Comparison of ENCODE assay signal across 18 cellular contexts in genomic region chr7:148715027-148715426, GRCh38. TPM values are rescaled to one million over a fixed set of nuclear protein-coding genes. Genes with fewer than 3 reads are reported as not detected.
A peak's percentile ranks its signal among the peaks of the same experiment; 100 is the strongest.
DNase-seq lines count a peak whose midpoint lies in the region; ATAC-seq and TF ChIP-seq lines count a peak whose summit lies in the region.
"Had no signal": no experiment of that assay in that cellular context is flagged by ENCODE, and none has a peak within 500 bp of the region (broad histone marks: within the 10 kb centered on the region; RNA-seq: fewer than 3 reads in every experiment).

No MANE protein-coding gene starts in this region.

- peaks cover 28% of the 10 kb centered on the region for H3K36me3 ChIP-seq in BLaER1
- no peaks in the 10 kb centered on the region for H3K36me3 ChIP-seq in MM.1S (replicated peaks; ENCODE audit: insufficient read depth, low read length)
- no peaks in the 10 kb centered on the region for H3K36me3 ChIP-seq in naive thymus-derived CD4-positive, alpha-beta T cell (ENCODE audit: control insufficient read depth in 2 of 3, insufficient read depth in 3 of 3, low read length in 3 of 3)
- H3K36me3 ChIP-seq in stomach: no peaks in the 10 kb centered on the region
- H3K36me3 ChIP-seq in transverse colon: no peaks in the 10 kb centered on the region

- H3K9me2 ChIP-seq in MM.1S (replicated peaks; ENCODE audit: insufficient read depth, low read length): no peaks in the 10 kb centered on the region

- H3K4me1 Mint-ChIP-seq in central memory CD8-positive, alpha-beta T cell: peaks cover 73% of the 10 kb centered on the region
- H3K4me1 Mint-ChIP-seq in naive thymus-derived CD4-positive, alpha-beta T cell: peaks cover 46 to 99% (median 88%) of the 10 kb centered on the region in 7 donors

- H3K9me3 Mint-ChIP-seq in central memory CD8-positive, alpha-beta T cell: no peaks in the 10 kb centered on the region
- H3K9me3 Mint-ChIP-seq in naive thymus-derived CD4-positive, alpha-beta T cell: peaks cover 0 to 7% (median 0%) of the 10 kb centered on the region in 11 donors

- 87 to 93% (median 89%) methylated on average over 6 of the region's 6 CpGs for WGBS in stomach, 5 donors
- 88 to 94% methylated on average over 5 to 6 of the region's 6 CpGs for WGBS in transverse colon (ENCODE audit: low coverage in 1 of 2), 2 donors

- TF ChIP-seq EP300 in stomach (IDR thresholded peaks at IDR 0.05): no peak
- TF ChIP-seq EP300 in transverse colon (IDR thresholded peaks at IDR 0.05; ENCODE audit: low read depth): no peak

- POLR2A ChIA-PET in naive thymus-derived CD4-positive, alpha-beta T cell (lab: Charles Lee): no interaction called here

- no peaks in the 10 kb centered on the region for H3K27me3 ChIP-seq in BLaER1
- H3K27me3 ChIP-seq in MM.1S (replicated peaks; ENCODE audit: insufficient read depth, low read length): no peaks in the 10 kb centered on the region
- no peaks in the 10 kb centered on the region for H3K27me3 ChIP-seq in naive thymus-derived CD4-positive, alpha-beta T cell (ENCODE audit: control insufficient read depth in 2 of 2, insufficient read depth in 2 of 2, low read length in 2 of 2)
- H3K27me3 ChIP-seq in stomach: no peaks in the 10 kb centered on the region
- H3K27me3 ChIP-seq in transverse colon: no peaks in the 10 kb centered on the region

- H3K79me2 ChIP-seq in MM.1S (ENCODE audit: low read length): peaks cover 99% of the 10 kb centered on the region

- peaks cover 11% of the 10 kb centered on the region for H3K36me3 Mint-ChIP-seq in central memory CD8-positive, alpha-beta T cell (ENCODE audit: insufficient read depth)
- peaks cover 8 to 21% (median 17%) of the 10 kb centered on the region in 5 donors for H3K36me3 Mint-ChIP-seq in naive thymus-derived CD4-positive, alpha-beta T cell

- 0 out of 2 replicates have a peak overlapping the region, but pooled peaks have one; percentile 5 for H3K4me2 ChIP-seq in BLaER1
- H3K4me2 ChIP-seq in MM.1S (ENCODE audit: low read depth, low read length): peak overlapping the region; percentile 69

- no peak overlapping the region for H3K9ac ChIP-seq in BLaER1
- peak overlapping the region; percentile 31; the same call in 1 of the 2 replicates for H3K9ac ChIP-seq in MM.1S (ENCODE audit: low read length)

- H4K20me1 ChIP-seq in BLaER1: peaks cover 100% of the 10 kb centered on the region
- H4K20me1 ChIP-seq in MM.1S (ENCODE audit: insufficient read depth, low read length): peaks cover 20% of the 10 kb centered on the region

- peak overlapping the region; percentile 23 for H3K4me3 Mint-ChIP-seq in central memory CD8-positive, alpha-beta T cell
- H3K4me3 Mint-ChIP-seq in naive thymus-derived CD4-positive, alpha-beta T cell: peak overlapping the region in 6 of 10 donors; percentile 2 to 71 (median 22)

- peaks cover 59% of the 10 kb centered on the region for H3F3A ChIP-seq in MM.1S (ENCODE audit: insufficient read depth, low read length)

- in situ Hi-C loops in transverse colon (cut with MboI; ENCODE audit: low pct_ligation_motif_present in 1 of 4, low pct_unique_long_range_greater_than_20kb in 1 of 4, low sequenced_read_pairs in 3 of 4): no loop called here

- TF ChIP-seq POLR2A in stomach (IDR thresholded peaks at IDR 0.05): no peak
- TF ChIP-seq POLR2A in transverse colon (IDR thresholded peaks at IDR 0.05): no peak

- H3K4me3 ChIP-seq in BLaER1 (no peak overlapping the region), MM.1S (ENCODE audit: low read length) (peak overlapping the region; percentile 20), stomach (no peak overlapping the region), transverse colon (no peak overlapping the region)
- no peak overlapping the region for H3K4me3 ChIP-seq in naive thymus-derived CD4-positive, alpha-beta T cell (ENCODE audit: low read length)
- H3K4me3 ChIP-seq: HAP-1 had no signal

- H3K27ac Mint-ChIP-seq in central memory CD8-positive, alpha-beta T cell (ENCODE audit: low read depth): no peak overlapping the region
- H3K27ac Mint-ChIP-seq in naive thymus-derived CD4-positive, alpha-beta T cell: no peak overlapping the region

- H3K27ac ChIP-seq in BLaER1 (no peak overlapping the region), MM.1S (ENCODE audit: low read length) (peak overlapping the region; percentile 88), stomach (no peak overlapping the region), transverse colon (no peak overlapping the region)
- H3K27ac ChIP-seq in naive thymus-derived CD4-positive, alpha-beta T cell (ENCODE audit: low read depth, low read length): no peak overlapping the region
- H3K27ac ChIP-seq: RWPE1 had no signal

- peaks cover 28% of the 10 kb centered on the region for H3K4me1 ChIP-seq in BLaER1
- H3K4me1 ChIP-seq in MM.1S (ENCODE audit: low read length): peaks cover 87% of the 10 kb centered on the region
- H3K4me1 ChIP-seq in naive thymus-derived CD4-positive, alpha-beta T cell (ENCODE audit: control insufficient read depth in 2 of 2, insufficient read depth in 2 of 2, low read length in 2 of 2): peaks cover 18 to 33% of the 10 kb centered on the region in 2 donors
- peaks cover 7 to 83% (median 45%) of the 10 kb centered on the region in 4 donors for H3K4me1 ChIP-seq in stomach
- H3K4me1 ChIP-seq in transverse colon: peaks cover 3 to 45% (median 10%) of the 10 kb centered on the region in 4 donors
- H3K4me1 ChIP-seq: HAP-1 had no signal

- intact Hi-C loops in naive thymus-derived CD4-positive, alpha-beta T cell (cut with micrococcal nuclease): no loop called here
- intact Hi-C loops in stomach (cut with DNase I; ENCODE audit: low total_unique reads): no loop called here
- intact Hi-C loops in transverse colon (cut with DNase I; ENCODE audit: low total_unique reads): no loop called here

- no peak for TF ChIP-seq CTCF in MM.1S (IDR thresholded peaks at IDR 0.05; ENCODE audit: low read length)
- no peak for TF ChIP-seq CTCF in stomach (IDR thresholded peaks at IDR 0.05)
- no peak for TF ChIP-seq CTCF in transverse colon (IDR thresholded peaks at IDR 0.05)

- CTCF ChIA-PET in naive thymus-derived CD4-positive, alpha-beta T cell (lab: Charles Lee): no interaction called here

- no peak overlapping the region for H2AFZ ChIP-seq in MM.1S (ENCODE audit: low read length)

- H3K27me3 Mint-ChIP-seq in central memory CD8-positive, alpha-beta T cell: no peaks in the 10 kb centered on the region
- no peaks in the 10 kb centered on the region for H3K27me3 Mint-ChIP-seq in naive thymus-derived CD4-positive, alpha-beta T cell

- DNase-seq in MM.1S (peak; percentile 31), stomach (no peak), transverse colon (no peak)
- no peak for DNase-seq in central memory CD8-positive, alpha-beta T cell (ENCODE audit: low spot score in 2 of 2)
- DNase-seq in naive thymus-derived CD4-positive, alpha-beta T cell: no peak
- DNase-seq: Caco-2, DMS153, EL, IMR-90, NCI-H1417, NCI-H1930, NCI-H2171, NCI-H446 treated with DMSO at 0.1 percent for 48 hours, PC-3 had no signal

- peaks cover 21% of the 10 kb centered on the region for H3K9me3 ChIP-seq in BLaER1
- no peaks in the 10 kb centered on the region for H3K9me3 ChIP-seq in MM.1S (replicated peaks; ENCODE audit: insufficient read depth, low read length)
- no peaks in the 10 kb centered on the region for H3K9me3 ChIP-seq in naive thymus-derived CD4-positive, alpha-beta T cell (ENCODE audit: control insufficient read depth in 2 of 3, low read length in 3 of 3)
- H3K9me3 ChIP-seq in stomach: no peaks in the 10 kb centered on the region
- H3K9me3 ChIP-seq in transverse colon: no peaks in the 10 kb centered on the region
- H3K9me3 ChIP-seq: Caco-2, HAP-1 had no signal

- no peak for ATAC-seq in central memory CD8-positive, alpha-beta T cell (replicated peaks; ENCODE audit: extremely low read depth, poor library complexity, severe bottlenecking)
- no peak for ATAC-seq in naive thymus-derived CD4-positive, alpha-beta T cell
- no peak for ATAC-seq in GM18867 (IDR thresholded peaks at IDR 0.05; ENCODE audit: unreplicated experiment)
- ATAC-seq: PC-3 had no signal

RNA-seq across cellular contexts. Expression of gene CUL1, which starts 16.3 kb away (rescaled TPM):
- 10 to 100 TPM; 39.0 to 68.7 (median 53.6) TPM for total RNA-seq in naive thymus-derived CD4-positive, alpha-beta T cell
- 10 to 100 TPM; 41.7 to 74.0 TPM for polyA plus RNA-seq in naive thymus-derived CD4-positive, alpha-beta T cell
- total RNA-seq in stomach (10 to 100 TPM; 23.8 to 56.4 (median 37.8) TPM), transverse colon (10 to 100 TPM; 17.6 to 44.6 (median 28.8) TPM)
- 10 to 100 TPM; 22.5 to 33.5 (median 23.3) TPM for polyA plus RNA-seq in stomach
